8 cellular contexts compared by ENCODE assay signal in genomic region chr9:109907400-109907799, GRCh38.
DNase-seq lines count a peak whose midpoint lies in the region; ATAC-seq, FAIRE-seq and TF ChIP-seq lines count a peak whose summit lies in the region.

No MANE protein-coding gene starts in this region.

- H2AK5ac ChIP-seq in mesenchymal stem cell (ENCODE audit: low read length, severe bottlenecking) = no peak overlapping the region

- H3K14ac ChIP-seq in mesenchymal stem cell (ENCODE audit: low read length in 2 of 2) = no peak overlapping the region

- H2BK12ac ChIP-seq in mesenchymal stem cell (ENCODE audit: low read length in 2 of 2) = no peak overlapping the region

- no peaks in the 10 kb centered on the region for H3K9me3 ChIP-seq in SU-DHL-6 (ENCODE audit: insufficient read depth, low read length)
- H3K9me3 ChIP-seq in mesenchymal stem cell (ENCODE audit: control insufficient read depth, low read length) = no peaks in the 10 kb centered on the region

- no peak for TF ChIP-seq CTCF in SU-DHL-6 (IDR thresholded peaks at IDR 0.05; ENCODE audit: insufficient read depth, low read length, poor library complexity, severe bottlenecking)

- peak overlapping the region; percentile 99 for H3K27ac ChIP-seq in SU-DHL-6 (ENCODE audit: low read depth, low read length)
- H3K27ac ChIP-seq in mesenchymal stem cell (ENCODE audit: low read length, poor library complexity, severe bottlenecking) = no peak overlapping the region

- H3K9ac ChIP-seq in SU-DHL-6 (ENCODE audit: low read length) = peak overlapping the region; percentile 51
- no peak overlapping the region for H3K9ac ChIP-seq in mesenchymal stem cell (ENCODE audit: low read length)

- H2AFZ ChIP-seq in SU-DHL-6 (ENCODE audit: low read depth, low read length, severe bottlenecking) = no peak overlapping the region
- H2AFZ ChIP-seq in mesenchymal stem cell (ENCODE audit: low read depth, low read length) = no peak overlapping the region

- ATAC-seq in GM18505 (IDR thresholded peaks at IDR 0.05; ENCODE audit: unreplicated experiment) (peak; percentile 79), HG02588 (IDR thresholded peaks at IDR 0.05; ENCODE audit: unreplicated experiment) (peak; percentile 52)

- no peak overlapping the region for H3K23ac ChIP-seq in mesenchymal stem cell (ENCODE audit: low read length in 2 of 2)

- H3F3A ChIP-seq in SU-DHL-6 (ENCODE audit: insufficient read depth) = peaks cover 74% of the 10 kb centered on the region

- H2BK5ac ChIP-seq in mesenchymal stem cell (ENCODE audit: low read depth, low read length, poor library complexity, severe bottlenecking) = no peak overlapping the region

- no peaks in the 10 kb centered on the region for H3K79me2 ChIP-seq in SU-DHL-6 (ENCODE audit: insufficient read depth, low read length)

- 86% methylated on average over 5 of the region's 5 CpGs for WGBS in mesenchymal stem cell

- no peak for TF ChIP-seq POLR2A in GM18505 (IDR thresholded peaks at IDR 0.05; ENCODE audit: borderline replicate concordance, extremely low read depth, insufficient read depth, insufficient read length)

- H3K9me2 ChIP-seq in SU-DHL-6 (replicated peaks; ENCODE audit: insufficient read depth, low read length) = no peaks in the 10 kb centered on the region

- DNase-seq in mesenchymal stem cell (no peak), frontal cortex (ENCODE audit: low spot score in 2 of 2) (no peak), NCI-H510A treated with DMSO at 0.1 percent for 48 hours (lab: John Stamatoyannopoulos, UW) (no peak), NCI-H526 (lab: John Stamatoyannopoulos, UW) (no peak), middle frontal gyrus (ENCODE audit: extremely low spot score, low spot score) (no peak)

- H3K36me3 ChIP-seq in SU-DHL-6 (ENCODE audit: low read length) (no peaks in the 10 kb centered on the region), mesenchymal stem cell (ENCODE audit: control insufficient read depth in 1 of 2, insufficient read depth in 2 of 2, low read depth in 1 of 2, low read length in 2 of 2) (peaks cover 0 to 3% of the 10 kb centered on the region in 2 experiments)

- H3K4me2 ChIP-seq in SU-DHL-6 (ENCODE audit: low read depth, low read length, poor library complexity, severe bottlenecking) (peak overlapping the region; percentile 72), mesenchymal stem cell (ENCODE audit: low read length, poor library complexity, severe bottlenecking) (no peak overlapping the region)

- H3K79me1 ChIP-seq in mesenchymal stem cell (replicated peaks; ENCODE audit: low read length, poor library complexity, severe bottlenecking) = peaks cover 13% of the 10 kb centered on the region

- H4K91ac ChIP-seq in mesenchymal stem cell (ENCODE audit: low read length) = no peak overlapping the region

- no peak overlapping the region for H2BK15ac ChIP-seq in mesenchymal stem cell (ENCODE audit: low read depth, poor library complexity, severe bottlenecking)

- peaks cover 14% of the 10 kb centered on the region for H3K4me1 ChIP-seq in mesenchymal stem cell (ENCODE audit: control insufficient read depth, insufficient read depth, low read depth, low read length)

- no peak overlapping the region for H4K8ac ChIP-seq in mesenchymal stem cell (ENCODE audit: low read length)

- H3K27me3 ChIP-seq in SU-DHL-6 (ENCODE audit: low read length) (no peaks in the 10 kb centered on the region), mesenchymal stem cell (ENCODE audit: control insufficient read depth in 1 of 2, insufficient read depth in 1 of 2, low read length in 2 of 2) (no peaks in the 10 kb centered on the region)

- H4K20me1 ChIP-seq in SU-DHL-6 (ENCODE audit: low read depth, low read length) = no peaks in the 10 kb centered on the region

- H2BK120ac ChIP-seq in mesenchymal stem cell (ENCODE audit: low read depth, low read length) = no peak overlapping the region

- H3K4me3 ChIP-seq in SU-DHL-6 (ENCODE audit: insufficient read depth, low read length, poor library complexity, severe bottlenecking) (no peak overlapping the region), mesenchymal stem cell (ENCODE audit: insufficient read depth in 1 of 2, low read depth in 1 of 2, low read length in 2 of 2) (no peak overlapping the region)

- peak overlapping the region in 1 of 2 experiments; percentile 40 for H3K4ac ChIP-seq in mesenchymal stem cell (ENCODE audit: low read depth in 1 of 2, low read length in 2 of 2)

- no peak for FAIRE-seq in frontal cortex (lab: Jason Lieb, UNC)

- peak overlapping the region; percentile 30 to 38 for H3K18ac ChIP-seq in mesenchymal stem cell (ENCODE audit: low read depth in 1 of 2, low read length in 2 of 2)
